In genomic region chr1:164560076-164560475, GRCh38 we compare ENCODE assay signal across 8 cellular contexts. TPM values are rescaled to one million over a fixed set of nuclear protein-coding genes. Genes with fewer than 3 reads are reported as not detected.
DNase-seq lines count a peak whose midpoint lies in the region; ATAC-seq and TF ChIP-seq lines count a peak whose summit lies in the region.

No MANE protein-coding gene starts in this region.

- peak overlapping the region; percentile 74 for H3K9ac ChIP-seq in mucosa of stomach (ENCODE audit: low read length)

- H3K36me3 ChIP-seq in A673 (ENCODE audit: insufficient read depth, low read length, poor library complexity, severe bottlenecking) (no peaks in the 10 kb centered on the region), mucosa of stomach (ENCODE audit: control insufficient read depth, insufficient read depth, low read length) (no peaks in the 10 kb centered on the region)

- ATAC-seq in HG03135 (IDR thresholded peaks at IDR 0.05; ENCODE audit: unreplicated experiment) = no peak
- ATAC-seq in GM18505 (IDR thresholded peaks at IDR 0.05; ENCODE audit: unreplicated experiment) = no peak

- H3K27ac Mint-ChIP-seq in chondrocyte (ENCODE audit: unreplicated experiment) = peak overlapping the region; percentile 96

- H3K27me3 Mint-ChIP-seq in chondrocyte (ENCODE audit: low read depth) = no peaks in the 10 kb centered on the region

- intact Hi-C loops in A673 (cut with micrococcal nuclease; ENCODE audit: unreplicated experiment) = no loop called here

- TF ChIP-seq POLR2A in GM18505 (IDR thresholded peaks at IDR 0.05; ENCODE audit: borderline replicate concordance, extremely low read depth, insufficient read depth, insufficient read length) = no peak

- H3K9me3 ChIP-seq in A673 (ENCODE audit: low read depth, low read length, poor library complexity, severe bottlenecking) (no peaks in the 10 kb centered on the region), mucosa of stomach (ENCODE audit: control insufficient read depth, low read length) (no peaks in the 10 kb centered on the region)

- H3K4me1 ChIP-seq in A673 (ENCODE audit: insufficient read depth, low read length, poor library complexity, severe bottlenecking) = peaks cover 38% of the 10 kb centered on the region
- H3K4me1 ChIP-seq in mucosa of stomach (ENCODE audit: control insufficient read depth, insufficient read depth, low read length) = no peaks in the 10 kb centered on the region

- no peaks in the 10 kb centered on the region for H3K9me3 Mint-ChIP-seq in chondrocyte (ENCODE audit: low read depth)

- peak overlapping the region; percentile 82 for H3K4me3 ChIP-seq in A673 (ENCODE audit: low read depth, low read length, poor library complexity, severe bottlenecking)
- peak overlapping the region; percentile 51 for H3K4me3 ChIP-seq in mucosa of stomach (ENCODE audit: low read length)

- TF ChIP-seq CTCF in A673 (conservative IDR thresholded peaks at IDR 0.05; ENCODE audit: low read depth, low read length) = no peak
- TF ChIP-seq CTCF in chondrocyte (IDR thresholded peaks at IDR 0.05) = no peak

- H3K4me3 Mint-ChIP-seq in chondrocyte (ENCODE audit: unreplicated experiment) = peak overlapping the region; percentile 98

- TSS peak; percentile 56 for BruUV-seq in A673 (replicated peaks; lab: Mats Ljungman, UMichigan)

- H3K27me3 ChIP-seq in A673 (replicated peaks; ENCODE audit: insufficient read depth, low read depth, low read length, poor library complexity) (no peaks in the 10 kb centered on the region), mucosa of stomach (ENCODE audit: control insufficient read depth, insufficient read depth, low read length) (no peaks in the 10 kb centered on the region)

- peaks cover 50% of the 10 kb centered on the region for H3K4me1 Mint-ChIP-seq in chondrocyte (ENCODE audit: low read depth)

- no peaks in the 10 kb centered on the region for H3K36me3 Mint-ChIP-seq in chondrocyte (ENCODE audit: low read depth)

- CTCF ChIA-PET in A673 (lab: Charles Lee) = interaction anchor here (0.6 kb wide), 1 partner anchor 740 kb away, joined by 3 read pairs; no protein-coding TSS in a partner anchor

- peak overlapping the region; percentile 72 for H3K27ac ChIP-seq in A673 (ENCODE audit: low read depth, low read length, poor library complexity, severe bottlenecking)

- POLR2A ChIA-PET in A673 (lab: Charles Lee; ENCODE audit: low non-redundant PET) = interaction anchor here (0.6 kb wide), 1 partner anchor 132 kb away, joined by 4 read pairs; no protein-coding TSS in a partner anchor

- DNase-seq in A673 (ENCODE audit: low spot score) (no peak), HT-29 (ENCODE audit: low spot score) (peak; percentile 7), chondrocyte (ENCODE audit: low spot score) (no peak), ureter (ENCODE audit: low spot score) (no peak)
- no peak for DNase-seq in activated CD4-positive, CD25-positive, alpha-beta regulatory T cell (lab: John Stamatoyannopoulos, UW)

RNA-seq across cellular contexts. Expression of gene PBX1, which starts 1.1 kb away (rescaled TPM):
- total RNA-seq in A673 (2021) = 51.5 and 63.0 TPM in 2 replicates
- 5.1 and 11.1 TPM in 2 replicates for total RNA-seq in HT-29 (2014; rRNA removed; shearing (Covaris generic))
- 21.5 to 38.0 TPM (median 23.0 TPM) in 3 replicates for total RNA-seq in chondrocyte
- total RNA-seq in ureter = 169 TPM
